Comparison of ENCODE assay signal across 35 cellular contexts in genomic region chrX:34377645-34378044, GRCh38.
"Had no signal": no experiment of that assay in that cellular context is flagged by ENCODE, and none has a peak within 500 bp of the region (broad histone marks: within the 10 kb centered on the region; RNA-seq: fewer than 3 reads in every experiment).

No MANE protein-coding gene starts in this region.

- H3K27ac ChIP-seq: KMS-11 had no signal

- H3K27me3 ChIP-seq: MG63 had no signal

- H3K9ac ChIP-seq: KMS-11 had no signal

- H3K36me3 ChIP-seq: MG63 had no signal

- H3K9me3 ChIP-seq: MG63 had no signal

- DNase-seq: Karpas-422, Kasumi-1, KG1, MG63, MM.1S, MV-4-11, NCI-H1048, NCI-H1092, NCI-H1092 treated with DMSO at 0.1 percent for 48 hours, NCI-H1105, NCI-H1105 treated with DMSO at 0.1 percent for 48 hours, NCI-H1417, NCI-H1417 treated with DMSO at 0.1 percent for 48 hours, NCI-H1436, NCI-H1436 treated with DMSO at 0.1 percent for 48 hours, NCI-H146, NCI-H1694, NCI-H1694 treated with DMSO at 0.1 percent for 48 hours, NCI-H187, NCI-H187 treated with DMSO at 0.1 percent for 48 hours, NCI-H1930, NCI-H2029, NCI-H2029 treated with DMSO at 0.1 percent for 48 hours, NCI-H2081, NCI-H2081 treated with DMSO at 0.1 percent for 48 hours, NCI-H2107, NCI-H2171, NCI-H2171 treated with DMSO at 0.1 percent for 48 hours, NCI-H2227 treated with DMSO at 0.1 percent for 48 hours, NCI-H226, NCI-H345, NCI-H446, NCI-H446 treated with DMSO at 0.1 percent for 48 hours, NCI-H510A had no signal

- H3K4me3 ChIP-seq: MG63 had no signal

- H3K4me2 ChIP-seq: KMS-11 had no signal
